ENCODE assay signal across 20 cellular contexts in the genomic region with DNA sequence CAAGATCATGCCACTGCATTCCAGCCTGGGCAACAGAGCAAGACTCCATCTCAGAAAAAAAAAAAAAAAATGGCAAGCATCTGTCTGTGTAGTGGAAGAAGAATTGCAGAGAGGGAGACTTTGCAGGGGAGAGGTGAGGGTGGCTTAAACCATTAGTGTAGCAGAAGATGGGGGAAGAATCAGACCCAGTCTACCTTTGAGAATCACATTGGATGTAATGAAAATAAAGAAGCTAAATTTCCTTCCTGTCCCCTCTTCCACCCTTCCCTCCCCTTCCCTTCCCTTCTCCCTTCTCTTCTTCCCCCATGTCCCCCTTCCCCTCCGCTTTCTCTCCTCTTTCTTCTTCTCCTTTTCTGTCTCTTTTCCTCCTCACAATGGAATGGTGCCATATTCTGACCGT.
"Had no signal": no experiment of that assay in that cellular context is flagged by ENCODE, and none has a peak within 500 bp of the region (broad histone marks: within the 10 kb centered on the region; RNA-seq: fewer than 3 reads in every experiment).

No MANE protein-coding gene starts in this region.

- H3K36me3 Mint-ChIP-seq: naive B cell; stimulated activated effector memory CD8-positive, alpha-beta T cell treated with anti-CD3 and anti-CD28 coated beads, Interleukin-12 subunit alpha, Interleukin-12 subunit beta, amount 100 ng/mL, for 72 hours had no signal

- H3K36me3 ChIP-seq: lower lobe of right lung, neutrophil, pancreas, stomach, tibial artery, upper lobe of right lung, uterus had no signal

- H3K9me3 ChIP-seq: lower lobe of right lung, neutrophil, pancreas, stomach, testis, tibial artery, upper lobe of right lung, uterus had no signal

- H3K4me3 Mint-ChIP-seq: effector memory CD8-positive, alpha-beta T cell; naive B cell; stimulated activated effector memory CD8-positive, alpha-beta T cell treated with anti-CD3 and anti-CD28 coated beads, Interleukin-12 subunit alpha, Interleukin-12 subunit beta, amount 100 ng/mL, for 72 hours had no signal

- H3K27ac ChIP-seq: coronary artery, lower lobe of right lung, neutrophil, pancreas, testis, tibial artery, upper lobe of right lung had no signal

- H3K4me3 ChIP-seq: coronary artery, lower lobe of right lung, pancreas, stomach, testis, tibial artery, upper lobe of right lung, uterus had no signal

- H3K27me3 ChIP-seq: pancreas, stomach, testis, tibial artery, upper lobe of right lung, uterus had no signal

- H3K27ac Mint-ChIP-seq: effector memory CD8-positive, alpha-beta T cell; naive B cell; stimulated activated effector memory CD8-positive, alpha-beta T cell treated with anti-CD3 and anti-CD28 coated beads, Interleukin-12 subunit alpha, Interleukin-12 subunit beta, amount 100 ng/mL, for 72 hours had no signal

- ATAC-seq: effector memory CD8-positive, alpha-beta T cell; left ventricle myocardium superior; lower lobe of right lung; pancreas; sciatic nerve; stimulated activated effector memory CD8-positive, alpha-beta T cell treated with anti-CD3 and anti-CD28 coated beads, Interleukin-12 subunit alpha, Interleukin-12 subunit beta, amount 100 ng/mL, for 72 hours; upper lobe of right lung had no signal

- H3K9me3 Mint-ChIP-seq: naive B cell; stimulated activated effector memory CD8-positive, alpha-beta T cell treated with anti-CD3 and anti-CD28 coated beads, Interleukin-12 subunit alpha, Interleukin-12 subunit beta, amount 100 ng/mL, for 72 hours had no signal

- H3K4me1 Mint-ChIP-seq: naive B cell had no signal

- DNase-seq: effector memory CD8-positive, alpha-beta T cell; erythroblast; head of caudate nucleus; left ventricle myocardium superior; lower lobe of right lung; naive B cell; pancreas; stimulated activated CD4-positive, alpha-beta T cell treated with anti-CD3 and anti-CD28 coated beads, Interleukin-2, amount 100 ng/mL, for 24 hours; stimulated activated CD4-positive, alpha-beta T cell treated with anti-CD3 and anti-CD28 coated beads, Interleukin-4, amount 100 ng/mL, for 24 hours; stimulated activated naive CD4-positive, alpha-beta T cell treated with Interleukin-2 at 50 U/mL for 16 hours; stomach; substantia nigra; testis; tibial artery; upper lobe of right lung had no signal
